10 cellular contexts compared by ENCODE assay signal in the genomic region with DNA sequence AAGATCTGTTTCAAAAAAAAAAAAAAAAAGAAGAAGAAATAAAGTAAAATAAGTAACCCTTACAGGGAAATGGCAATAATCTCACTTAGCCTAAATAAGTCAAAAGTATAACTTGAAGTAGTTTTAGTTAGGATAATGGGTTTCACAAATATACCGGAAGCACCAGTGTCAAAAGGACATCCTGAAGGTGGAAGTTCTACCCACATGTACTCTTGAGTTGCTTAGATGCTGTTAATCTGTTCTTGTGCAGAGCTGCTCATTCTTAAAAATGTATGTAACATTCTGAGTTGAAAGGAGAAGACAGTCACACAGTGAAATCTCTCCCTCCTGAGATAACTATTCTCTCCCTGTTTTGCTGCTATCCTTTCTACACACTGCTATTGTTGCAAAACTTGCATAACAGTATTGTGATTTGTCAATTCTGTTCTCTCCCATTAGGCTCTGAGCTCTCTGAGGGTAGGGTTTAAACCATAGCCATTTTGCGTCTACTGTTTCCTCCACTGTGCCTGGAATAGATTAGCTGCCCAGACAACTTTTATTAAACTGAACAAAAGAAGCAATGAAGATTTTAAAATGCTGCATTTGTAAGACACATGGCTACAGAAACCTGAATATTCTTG. TPM values are rescaled to one million over a fixed set of nuclear protein-coding genes. Genes with fewer than 3 reads are reported as not detected.
DNase-seq lines count a peak whose midpoint lies in the region; TF ChIP-seq lines count a peak whose summit lies in the region.
"Had no signal": no experiment of that assay in that cellular context is flagged by ENCODE, and none has a peak within 500 bp of the region (broad histone marks: within the 10 kb centered on the region; RNA-seq: fewer than 3 reads in every experiment).

No MANE protein-coding gene starts in this region.

- H3K9me3 ChIP-seq in OCI-LY1 (ENCODE audit: low read length) = no peaks in the 10 kb centered on the region

- TF ChIP-seq CTCF in OCI-LY1 (IDR thresholded peaks at IDR 0.05; ENCODE audit: low read length) = no peak
- no peak for TF ChIP-seq CTCF in endothelial cell (IDR thresholded peaks at IDR 0.05; ENCODE audit: unreplicated experiment)

- no peaks in the 10 kb centered on the region for H3F3A ChIP-seq in OCI-LY1 (ENCODE audit: insufficient read depth, low read length)

- peaks cover 51% of the 10 kb centered on the region for H3K4me1 ChIP-seq in OCI-LY1 (ENCODE audit: insufficient read depth, low read length, severe bottlenecking)

- H3K9ac ChIP-seq in OCI-LY1 (ENCODE audit: low read length) = peak overlapping the region; percentile 60

- H4K20me1 ChIP-seq in OCI-LY1 (ENCODE audit: insufficient read depth, low read length) = no peaks in the 10 kb centered on the region

- H3K4me3 ChIP-seq in OCI-LY1 (ENCODE audit: low read depth, low read length, poor library complexity, severe bottlenecking) = peak overlapping the region; percentile 9

- H2AFZ ChIP-seq in OCI-LY1 (ENCODE audit: low read length) = peak overlapping the region; percentile 95

- no peaks in the 10 kb centered on the region for H3K27me3 ChIP-seq in OCI-LY1 (ENCODE audit: insufficient read depth, low read length)

- peak overlapping the region; percentile 34 for H3K4me3 Mint-ChIP-seq in activated CD4-positive, alpha-beta T cell treated with anti-CD3 and anti-CD28 coated beads, Interleukin-2, amount 10 ng/mL, durations not matched to agents 24 days and 14 days
- no peak overlapping the region for H3K4me3 Mint-ChIP-seq in endothelial cell (ENCODE audit: unreplicated experiment)

- intact Hi-C loops in activated CD4-positive, alpha-beta T cell treated with anti-CD3 and anti-CD28 coated beads, Interleukin-2, amount 10 ng/mL, durations not matched to agents 24 days and 14 days (cut with micrococcal nuclease) = no loop called here

- H3K9me3 Mint-ChIP-seq in activated CD4-positive, alpha-beta T cell treated with anti-CD3 and anti-CD28 coated beads, Interleukin-2, amount 10 ng/mL, durations not matched to agents 24 days and 14 days = no peaks in the 10 kb centered on the region
- H3K9me3 Mint-ChIP-seq in endothelial cell (ENCODE audit: unreplicated experiment) = no peaks in the 10 kb centered on the region

- H3K27me3 Mint-ChIP-seq in activated CD4-positive, alpha-beta T cell treated with anti-CD3 and anti-CD28 coated beads, Interleukin-2, amount 10 ng/mL, durations not matched to agents 24 days and 14 days = peaks cover 5% of the 10 kb centered on the region
- no peaks in the 10 kb centered on the region for H3K27me3 Mint-ChIP-seq in endothelial cell (ENCODE audit: unreplicated experiment)

- no peak for DNase-seq in activated CD4-positive, alpha-beta T cell treated with anti-CD3 and anti-CD28 coated beads, Interleukin-2, amount 10 ng/mL, durations not matched to agents 24 days and 14 days
- no peak for DNase-seq in activated CD4-positive, alpha-beta T cell treated with anti-CD3 and anti-CD28 coated beads for 1 hour
- DNase-seq in endothelial cell (ENCODE audit: low spot score) (no peak), superior temporal gyrus (ENCODE audit: extremely low spot score) (peak; percentile 9), SK-N-DZ (ENCODE audit: low spot score) (no peak), H4 (ENCODE audit: low spot score) (no peak), GM19240 (ENCODE audit: insufficient read length, low spot score) (no peak)
- DNase-seq: left colon, Right ventricle myocardium superior had no signal

- H3K4me2 ChIP-seq in OCI-LY1 (ENCODE audit: low read length) = peak overlapping the region; percentile 62

- H3K79me2 ChIP-seq in OCI-LY1 (ENCODE audit: insufficient read depth, low read length) = no peaks in the 10 kb centered on the region

- H3K27ac ChIP-seq in OCI-LY1 (ENCODE audit: low read depth, low read length, poor library complexity, severe bottlenecking) = peak overlapping the region; percentile 91

- H3K36me3 Mint-ChIP-seq in activated CD4-positive, alpha-beta T cell treated with anti-CD3 and anti-CD28 coated beads, Interleukin-2, amount 10 ng/mL, durations not matched to agents 24 days and 14 days (ENCODE audit: low read depth) = no peaks in the 10 kb centered on the region
- H3K36me3 Mint-ChIP-seq in endothelial cell (ENCODE audit: low read depth, unreplicated experiment) = no peaks in the 10 kb centered on the region

- no peaks in the 10 kb centered on the region for H3K9me2 ChIP-seq in OCI-LY1 (ENCODE audit: low read depth, low read length)

- H3K27ac Mint-ChIP-seq in activated CD4-positive, alpha-beta T cell treated with anti-CD3 and anti-CD28 coated beads, Interleukin-2, amount 10 ng/mL, durations not matched to agents 24 days and 14 days = peak overlapping the region; percentile 50
- peak overlapping the region; percentile 85 for H3K27ac Mint-ChIP-seq in endothelial cell (ENCODE audit: unreplicated experiment)

- peaks cover 16% of the 10 kb centered on the region for H3K4me1 Mint-ChIP-seq in activated CD4-positive, alpha-beta T cell treated with anti-CD3 and anti-CD28 coated beads, Interleukin-2, amount 10 ng/mL, durations not matched to agents 24 days and 14 days
- peaks cover 22% of the 10 kb centered on the region for H3K4me1 Mint-ChIP-seq in endothelial cell (ENCODE audit: unreplicated experiment)

- no peaks in the 10 kb centered on the region for H3K36me3 ChIP-seq in OCI-LY1 (ENCODE audit: insufficient read depth, low read length)

RNA-seq across cellular contexts. Expression of gene CCNG2, which starts 11.1 kb away (rescaled TPM):
- total RNA-seq in activated CD4-positive, alpha-beta T cell treated with anti-CD3 and anti-CD28 coated beads, Interleukin-2, amount 10 ng/mL, durations not matched to agents 24 days and 14 days = 10.4 and 11.1 TPM in 2 replicates
- total RNA-seq in endothelial cell (ENCODE audit: unreplicated experiment) = 67.0 TPM
- 14.5 and 15.0 TPM in 2 replicates for polyA plus RNA-seq in SK-N-DZ (2014; cell fraction: cytosol; rRNA removed)
- 47.1 and 73.1 TPM in 2 replicates for polyA plus RNA-seq in SK-N-DZ (2014; cell fraction: nucleus; rRNA removed)
- total RNA-seq in H4 (2014; rRNA removed; shearing (Covaris generic)) = 21.3 and 23.0 TPM in 2 replicates
